ENCODE assay signal across 16 cellular contexts in genomic region chr4:630661-631060, GRCh38. TPM values are rescaled to one million over a fixed set of nuclear protein-coding genes. Genes with fewer than 3 reads are reported as not detected.
DNase-seq lines count a peak whose midpoint lies in the region; ATAC-seq and TF ChIP-seq lines count a peak whose summit lies in the region.
"Had no signal": no experiment of that assay in that cellular context is flagged by ENCODE, and none has a peak within 500 bp of the region (broad histone marks: within the 10 kb centered on the region; RNA-seq: fewer than 3 reads in every experiment).

No MANE protein-coding gene starts in this region.

- no peaks in the 10 kb centered on the region for H3K4me1 ChIP-seq in endodermal cell (ENCODE audit: control insufficient read depth, insufficient read depth, low read length)
- H3K4me1 ChIP-seq in spleen: no peaks in the 10 kb centered on the region

- H3K27me3 Mint-ChIP-seq in endodermal cell (ENCODE audit: insufficient read depth): no peaks in the 10 kb centered on the region
- H3K27me3 Mint-ChIP-seq: CD4-positive, CD25-positive, alpha-beta regulatory T cell had no signal

- DNase-seq in activated effector memory CD4-positive, alpha-beta T cell treated with anti-CD3 and anti-CD28 coated beads, Interleukin-2, amount 50 U/mL, for 16 hours: peak; percentile 54
- DNase-seq in activated effector memory CD4-positive, alpha-beta T cell treated with Interleukin-2 at 50 U/mL for 16 hours: no peak
- DNase-seq in GM20000 (ENCODE audit: low spot score) (peak; percentile 18), endodermal cell (no peak), spleen (peak; percentile 36), DMS153 (lab: John Stamatoyannopoulos, UW) (no peak), NCI-H1436 treated with DMSO at 0.1 percent for 48 hours (lab: John Stamatoyannopoulos, UW) (no peak)
- DNase-seq: AML-193; Calu3; CD4-positive, CD25-positive, alpha-beta regulatory T cell; MV-4-11; NCI-H1436; NCI-H510A had no signal

- intact Hi-C loops in spleen (cut with DNase I; ENCODE audit: low total_unique reads): no loop called here

- ATAC-seq in GM18517 (IDR thresholded peaks at IDR 0.05; ENCODE audit: unreplicated experiment): no peak

- no peaks in the 10 kb centered on the region for H3K36me3 Mint-ChIP-seq in endodermal cell (ENCODE audit: low read depth)
- H3K36me3 Mint-ChIP-seq: CD4-positive, CD25-positive, alpha-beta regulatory T cell had no signal

- WGBS in endodermal cell (ENCODE audit: insufficient coverage in 1 of 2, insufficient read length in 1 of 2), 2 experiments: 81 to 89% methylated on average over 4 to 9 of the region's 9 CpGs
- 68 to 80% (median 76%) methylated on average over 9 of the region's 9 CpGs for WGBS in spleen, 5 donors

- TF ChIP-seq CTCF in GM20000 (IDR thresholded peaks at IDR 0.05; ENCODE audit: extremely low read depth, missing control alignments): no peak
- no peak for TF ChIP-seq CTCF in endodermal cell (conservative IDR thresholded peaks at IDR 0.05)
- TF ChIP-seq CTCF in spleen (IDR thresholded peaks at IDR 0.05 in 8 of 11, conservative IDR thresholded peaks at IDR 0.05 in 3 of 11): no peak

- H3K4me3 ChIP-seq in endodermal cell (ENCODE audit: low read length) (no peak overlapping the region), spleen (no peak overlapping the region)

- no peaks in the 10 kb centered on the region for H3K4me1 Mint-ChIP-seq in endodermal cell
- H3K4me1 Mint-ChIP-seq: CD4-positive, CD25-positive, alpha-beta regulatory T cell had no signal

- no peaks in the 10 kb centered on the region for H3K36me3 ChIP-seq in endodermal cell (ENCODE audit: control insufficient read depth, insufficient read depth, low read length)
- no peaks in the 10 kb centered on the region for H3K36me3 ChIP-seq in spleen

- H3K27me3 ChIP-seq in endodermal cell (ENCODE audit: control insufficient read depth, insufficient read depth, low read length, poor library complexity, severe bottlenecking): no peaks in the 10 kb centered on the region
- H3K27me3 ChIP-seq in spleen (replicated peaks in 1 of 7): peaks cover 0 to 40% (median 0%) of the 10 kb centered on the region in 7 donors

- no peak overlapping the region for H3K27ac Mint-ChIP-seq in endodermal cell
- H3K27ac Mint-ChIP-seq: CD4-positive, CD25-positive, alpha-beta regulatory T cell had no signal

- peak overlapping the region; percentile 61 for H3K27ac ChIP-seq in endodermal cell (ENCODE audit: low read depth, low read length)
- H3K27ac ChIP-seq in spleen: no peak overlapping the region

- no peak overlapping the region for H3K9ac ChIP-seq in endodermal cell (ENCODE audit: extremely low read depth, low read length, poor library complexity, severe bottlenecking)

- no peak for TF ChIP-seq POLR2A in spleen (IDR thresholded peaks at IDR 0.05)

- no peak overlapping the region for H3K4me3 Mint-ChIP-seq in endodermal cell
- H3K4me3 Mint-ChIP-seq: CD4-positive, CD25-positive, alpha-beta regulatory T cell had no signal

- no peaks in the 10 kb centered on the region for H3K9me3 ChIP-seq in endodermal cell (ENCODE audit: control insufficient read depth, low read length)
- peaks cover 0 to 14% (median 0%) of the 10 kb centered on the region in 8 donors for H3K9me3 ChIP-seq in spleen

- H3K9me3 Mint-ChIP-seq in endodermal cell: peaks cover 17% of the 10 kb centered on the region

RNA-seq across cellular contexts. Expression of gene PDE6B, which starts 5.3 kb away (rescaled TPM):
- total RNA-seq in endodermal cell: 10 to 100 TPM; 12.4 to 14.6 TPM
- 5.0 TPM for polyA plus RNA-seq in endodermal cell (2013, experiment 1 of 2)
- polyA plus RNA-seq in endodermal cell (2013, experiment 2 of 2): 2.4 TPM
- 10 to 100 TPM in 6 of 7 donors, 1 to 10 TPM in 1; 10.0 to 19.8 (median 15.8) TPM for total RNA-seq in spleen
- polyA plus RNA-seq in spleen: 1 to 10 TPM; 4.4 to 7.7 (median 6.1) TPM
- total RNA-seq: Calu3, H4, HT-29 had no signal

RNA-seq across cellular contexts. Expression of gene ATP5ME, which starts 43.4 kb away (rescaled TPM):
- 100 to 1,000 TPM; 407 to 456 TPM for total RNA-seq in endodermal cell
- 299 TPM for polyA plus RNA-seq in endodermal cell (2013, experiment 1 of 2)
- 303 TPM for polyA plus RNA-seq in endodermal cell (2013, experiment 2 of 2)
- 100 to 1,000 TPM in 4 of 7 donors, 10 to 100 TPM in 3; 51.7 to 187 (median 160) TPM for total RNA-seq in spleen
- polyA plus RNA-seq in spleen: 100 to 1,000 TPM; 444 to 497 (median 461) TPM

RNA-seq across cellular contexts. Expression of gene MYL5, which starts 43.7 kb away (rescaled TPM):
- total RNA-seq in endodermal cell: 10 to 100 TPM; 20.0 to 23.4 TPM
- polyA plus RNA-seq in endodermal cell (2013, experiment 1 of 2): 8.7 TPM
- 6.1 TPM for polyA plus RNA-seq in endodermal cell (2013, experiment 2 of 2)
- total RNA-seq in spleen: 10 to 100 TPM in 6 of 7 donors, 1 to 10 TPM in 1; 9.2 to 28.2 (median 14.6) TPM
- 10 to 100 TPM; 18.9 to 32.6 (median 20.0) TPM for polyA plus RNA-seq in spleen

RNA-seq across cellular contexts. Expression of gene TMEM271, which starts 54.6 kb away (rescaled TPM):
- not detected for total RNA-seq in endodermal cell
- polyA plus RNA-seq in endodermal cell (2013, experiment 1 of 2): not detected
- polyA plus RNA-seq in endodermal cell (2013, experiment 2 of 2): not detected
- total RNA-seq in spleen: not detected
- polyA plus RNA-seq in spleen: not detected
- total RNA-seq: Calu3; CD4-positive, CD25-positive, alpha-beta regulatory T cell; HT-29 had no signal
- polyA plus RNA-seq: CD4-positive, CD25-positive, alpha-beta regulatory T cell had no signal

RNA-seq across cellular contexts. Expression of gene SLC49A3, which starts 58.3 kb away (rescaled TPM):
- total RNA-seq in endodermal cell (10 to 100 TPM; 15.1 to 16.4 TPM), spleen (10 to 100 TPM; 11.2 to 28.8 (median 21.2) TPM)
- 2.0 TPM for polyA plus RNA-seq in endodermal cell (2013, experiment 1 of 2)
- 1.0 TPM for polyA plus RNA-seq in endodermal cell (2013, experiment 2 of 2)
- 10 to 100 TPM in 2 of 3 donors, 1 to 10 TPM in 1; 5.6 to 19.3 (median 11.7) TPM for polyA plus RNA-seq in spleen
- total RNA-seq: H4 had no signal

Comparison
In these comparisons a context has a peak if more than half of its experiments do, and no peak if none do; other contexts are left out.
1. DNase-seq: peak in activated effector memory CD4-positive, alpha-beta T cell treated with anti-CD3 and anti-CD28 coated beads, Interleukin-2, amount 50 U/mL, for 16 hours (single experiment), GM20000 (single experiment) and spleen (single experiment); none in activated effector memory CD4-positive, alpha-beta T cell treated with Interleukin-2 at 50 U/mL for 16 hours (single experiment), endodermal cell (single experiment), DMS153 (single experiment) and NCI-H1436 treated with DMSO at 0.1 percent for 48 hours (single experiment).